Comparison of ENCODE assay signal across 29 cellular contexts in the genomic region with DNA sequence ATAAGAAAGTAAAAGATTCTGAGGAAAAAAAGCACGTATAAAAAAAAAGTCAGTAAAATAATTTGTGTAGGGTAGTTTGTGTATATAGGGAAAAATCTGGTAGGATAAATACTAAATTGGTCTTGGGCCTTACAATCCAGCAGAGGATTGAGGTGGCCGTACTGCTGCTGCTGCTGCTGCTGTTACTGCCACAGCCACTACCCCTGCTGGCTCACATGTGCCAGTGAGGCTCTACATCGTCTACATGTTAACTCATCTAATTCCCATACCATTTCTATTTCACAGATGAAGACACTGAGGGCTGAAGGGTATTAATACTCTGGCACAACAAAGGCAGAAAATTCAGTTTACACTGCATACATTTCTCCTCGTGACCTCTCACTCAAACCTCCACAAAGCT.
"Had no signal": no experiment of that assay in that cellular context is flagged by ENCODE, and none has a peak within 500 bp of the region (broad histone marks: within the 10 kb centered on the region; RNA-seq: fewer than 3 reads in every experiment).

No MANE protein-coding gene starts in this region.

- H3K36me3 Mint-ChIP-seq: activated naive CD8-positive, alpha-beta T cell; natural killer cell treated with Interleukin-12 subunit alpha and Interleukin-12 subunit beta and Interleukin-15 and Interleukin-18, amount 100 ng/mL, for 72 hours had no signal

- H3K27me3 ChIP-seq: adrenal gland, ascending aorta, brain microvascular endothelial cell, neutrophil, pancreas, tibial nerve, uterus had no signal

- H3K27me3 Mint-ChIP-seq: activated B cell treated with CpG ODN at 0.5 μM for 24 hours; activated CD4-positive, alpha-beta T cell treated with anti-CD3 and anti-CD28 coated beads for 36 hours; activated naive CD8-positive, alpha-beta T cell; natural killer cell treated with Interleukin-12 subunit alpha and Interleukin-12 subunit beta and Interleukin-15 and Interleukin-18, amount 100 ng/mL, for 72 hours; stimulated activated naive CD8-positive, alpha-beta T cell treated with anti-CD3 and anti-CD28 coated beads, Interleukin-15, Interleukin-2, amounts not matched to agents 100 ng/mL and 50 ng/mL, for 24 hours had no signal

- H3K4me3 ChIP-seq: adrenal gland, ascending aorta, pancreas, psoas muscle, tibial nerve, uterus had no signal

- H3K27ac ChIP-seq: adrenal gland, ascending aorta, brain microvascular endothelial cell, neutrophil, pancreas, psoas muscle, tibial nerve, uterus had no signal

- DNase-seq: activated B cell treated with CpG ODN at 0.5 μM for 24 hours; activated CD4-positive, alpha-beta T cell treated with anti-CD3 and anti-CD28 coated beads for 36 hours; activated CD4-positive, alpha-beta T cell treated with anti-CD3 and anti-CD28 coated beads, Interleukin-2, amount 50 U/mL, for 48 hours; activated CD8-positive, alpha-beta memory T cell treated with anti-CD3 and anti-CD28 coated beads, Interleukin-2, amount 50 U/mL, for 48 hours; activated naive CD4-positive, alpha-beta T cell; activated T-cell treated with anti-CD3 and anti-CD28 coated beads, Interleukin-2, amount 50 U/mL, for 4 hours; adrenal gland; brain microvascular endothelial cell; caudate nucleus; dermis blood vessel endothelial cell; effector CD8-positive, alpha-beta T cell; foreskin melanocyte; left ventricle myocardium superior; mammary epithelial cell; midbrain; pancreas; psoas muscle; right cardiac atrium; stimulated activated CD4-positive, alpha-beta T cell treated with anti-CD3 and anti-CD28 coated beads, Interleukin-12 subunit alpha, Interleukin-12 subunit beta, amount 100 ng/mL, for 4 hours; substantia nigra; uterus had no signal

- ATAC-seq: activated CD4-positive, alpha-beta T cell treated with anti-CD3 and anti-CD28 coated beads for 36 hours; activated T-cell treated with anti-CD3 and anti-CD28 coated beads, Interleukin-2, amount 50 U/mL, for 4 hours; esophagus mucosa; left ventricle myocardium superior; natural killer cell treated with Interleukin-12 subunit alpha and Interleukin-12 subunit beta and Interleukin-15 and Interleukin-18, amount 100 ng/mL, for 72 hours; pancreas; psoas muscle; right cardiac atrium had no signal

- H3K9me3 Mint-ChIP-seq: activated B cell treated with CpG ODN at 0.5 μM for 24 hours had no signal

- H3K4me1 Mint-ChIP-seq: activated B cell treated with CpG ODN at 0.5 μM for 24 hours; activated CD4-positive, alpha-beta T cell treated with anti-CD3 and anti-CD28 coated beads for 36 hours had no signal

- H3K36me3 ChIP-seq: adrenal gland, ascending aorta, brain microvascular endothelial cell, neutrophil, pancreas, tibial nerve, uterus had no signal

- H3K4me1 ChIP-seq: adrenal gland, ascending aorta, pancreas, uterus had no signal

- H3K9me3 ChIP-seq: adrenal gland, ascending aorta, neutrophil, pancreas, psoas muscle, tibial nerve, uterus had no signal

- H3K27ac Mint-ChIP-seq: activated B cell treated with CpG ODN at 0.5 μM for 24 hours; activated CD4-positive, alpha-beta T cell treated with anti-CD3 and anti-CD28 coated beads for 36 hours; activated naive CD8-positive, alpha-beta T cell; activated T-helper 2 cell treated with anti-CD3 and anti-CD28 coated beads, Interferon-gamma antibody, Interleukin-2, Interleukin-4, amounts not matched to agents 10 μg/mL and 5 μg/mL and 100 μg/mL, durations not matched to agents 14 hours and 24 hours and 36 hours; natural killer cell treated with Interleukin-12 subunit alpha and Interleukin-12 subunit beta and Interleukin-15 and Interleukin-18, amount 100 ng/mL, for 72 hours; stimulated activated naive CD8-positive, alpha-beta T cell treated with anti-CD3 and anti-CD28 coated beads, Interleukin-15, Interleukin-2, amounts not matched to agents 100 ng/mL and 50 ng/mL, for 24 hours had no signal

- H3K4me3 Mint-ChIP-seq: activated B cell treated with CpG ODN at 0.5 μM for 24 hours; activated CD4-positive, alpha-beta T cell treated with anti-CD3 and anti-CD28 coated beads for 36 hours; activated naive CD8-positive, alpha-beta T cell; activated T-cell treated with anti-CD3 and anti-CD28 coated beads, Interleukin-2, amount 50 U/mL, for 4 hours; natural killer cell treated with Interleukin-12 subunit alpha and Interleukin-12 subunit beta and Interleukin-15 and Interleukin-18, amount 100 ng/mL, for 72 hours; stimulated activated naive CD8-positive, alpha-beta T cell treated with anti-CD3 and anti-CD28 coated beads, Interleukin-15, Interleukin-2, amounts not matched to agents 100 ng/mL and 50 ng/mL, for 24 hours had no signal
